17 cellular contexts compared by ENCODE assay signal in the genomic region with DNA sequence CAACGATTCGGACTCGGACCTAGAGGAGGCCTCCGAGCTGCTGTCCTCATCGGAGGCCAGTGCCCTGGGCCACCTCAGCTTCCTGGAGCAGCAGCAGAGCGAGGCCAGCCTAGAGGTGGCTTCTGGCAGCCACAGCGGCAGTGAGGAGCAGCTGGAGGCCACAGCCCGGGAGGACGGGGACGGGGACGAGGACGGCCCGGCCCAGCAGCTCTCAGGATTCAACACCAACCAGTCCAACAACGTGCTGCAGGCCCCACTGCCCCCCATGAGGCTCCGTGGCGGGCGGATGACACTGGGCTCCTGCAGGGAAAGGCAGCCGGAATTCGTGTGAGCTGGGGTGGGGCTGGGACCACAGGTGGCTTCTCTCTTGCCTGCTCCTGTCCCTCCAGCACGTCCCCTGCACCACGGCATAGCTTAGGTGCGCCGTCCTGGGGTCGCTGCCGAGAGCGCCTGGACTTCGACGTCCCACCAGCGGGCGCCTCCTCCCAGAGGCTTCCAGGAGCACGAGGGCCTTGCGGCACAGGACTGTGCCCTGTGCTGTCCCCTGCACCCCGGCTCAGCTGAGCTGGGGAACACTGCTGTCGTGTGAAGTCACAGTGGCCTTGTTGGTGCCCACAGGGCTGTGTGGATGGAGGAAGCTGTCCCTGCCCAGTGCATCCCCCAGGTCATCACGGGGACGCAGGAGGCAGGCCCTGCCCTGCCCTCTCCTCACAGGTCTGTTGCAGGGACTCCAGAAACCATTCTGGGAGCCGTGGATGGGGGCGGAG. TPM values are rescaled to one million over a fixed set of nuclear protein-coding genes. Genes with fewer than 3 reads are reported as not detected.
DNase-seq lines count a peak whose midpoint lies in the region; ATAC-seq and TF ChIP-seq lines count a peak whose summit lies in the region.
"Had no signal": no experiment of that assay in that cellular context is flagged by ENCODE, and none has a peak within 500 bp of the region (broad histone marks: within the 10 kb centered on the region; RNA-seq: fewer than 3 reads in every experiment).

No MANE protein-coding gene starts in this region.

- peak; percentile 7 for TF ChIP-seq POLR2A in GM18951 (IDR thresholded peaks at IDR 0.05; ENCODE audit: extremely low read depth, insufficient read depth, insufficient read length)

- in situ Hi-C loops in GM18951 (cut with MboI; ENCODE audit: low sequenced_read_pairs, unreplicated experiment): no loop called here

- H3K27ac Mint-ChIP-seq in T-helper 1 cell treated with Interleukin-12 subunit alpha and Interleukin-12 subunit beta and Interleukin-4 antibody, amounts not matched to agents 30 μg/mL and 1 μg/mL, for 36 hours: peak overlapping the region; percentile 77
- H3K27ac Mint-ChIP-seq in activated T-cell treated with anti-CD3 and anti-CD28 coated beads, Interleukin-2, amount 50 U/mL, for 72 hours: peak overlapping the region; percentile 88
- peak overlapping the region; percentile 66 to 74 for H3K27ac Mint-ChIP-seq in natural killer cell

- TF ChIP-seq CTCF in natural killer cell (IDR thresholded peaks at IDR 0.05): no peak

- peaks cover 26% of the 10 kb centered on the region for H3K36me3 Mint-ChIP-seq in T-helper 1 cell treated with Interleukin-12 subunit alpha and Interleukin-12 subunit beta and Interleukin-4 antibody, amounts not matched to agents 30 μg/mL and 1 μg/mL, for 36 hours (ENCODE audit: low read depth)
- peaks cover 10 to 20% of the 10 kb centered on the region in 2 donors for H3K36me3 Mint-ChIP-seq in activated T-cell treated with anti-CD3 and anti-CD28 coated beads, Interleukin-2, amount 50 U/mL, for 72 hours (ENCODE audit: insufficient read depth in 2 of 2)
- no peaks in the 10 kb centered on the region for H3K36me3 Mint-ChIP-seq in natural killer cell

- no peak for ATAC-seq in activated T-cell treated with anti-CD3 and anti-CD28 coated beads, Interleukin-2, amount 50 U/mL, for 72 hours (replicated peaks in 1 of 2)
- ATAC-seq in natural killer cell (no peak), GM19397 (IDR thresholded peaks at IDR 0.05; ENCODE audit: unreplicated experiment) (no peak)
- ATAC-seq: A549 had no signal

- H3K27me3 Mint-ChIP-seq in T-helper 1 cell treated with Interleukin-12 subunit alpha and Interleukin-12 subunit beta and Interleukin-4 antibody, amounts not matched to agents 30 μg/mL and 1 μg/mL, for 36 hours (ENCODE audit: low read depth): no peaks in the 10 kb centered on the region
- no peaks in the 10 kb centered on the region for H3K27me3 Mint-ChIP-seq in activated T-cell treated with anti-CD3 and anti-CD28 coated beads, Interleukin-2, amount 50 U/mL, for 72 hours (ENCODE audit: low read depth)
- no peaks in the 10 kb centered on the region for H3K27me3 Mint-ChIP-seq in natural killer cell (ENCODE audit: low read depth in 2 of 2)

- intact Hi-C loops in natural killer cell (cut with micrococcal nuclease): no loop called here

- no peak overlapping the region for H3K4me3 Mint-ChIP-seq in T-helper 1 cell treated with Interleukin-12 subunit alpha and Interleukin-12 subunit beta and Interleukin-4 antibody, amounts not matched to agents 30 μg/mL and 1 μg/mL, for 36 hours
- no peak overlapping the region for H3K4me3 Mint-ChIP-seq in activated T-cell treated with anti-CD3 and anti-CD28 coated beads, Interleukin-2, amount 50 U/mL, for 72 hours
- no peak overlapping the region for H3K4me3 Mint-ChIP-seq in natural killer cell

- peaks cover 22% of the 10 kb centered on the region for H3K4me1 Mint-ChIP-seq in T-helper 1 cell treated with Interleukin-12 subunit alpha and Interleukin-12 subunit beta and Interleukin-4 antibody, amounts not matched to agents 30 μg/mL and 1 μg/mL, for 36 hours (ENCODE audit: low read depth)
- H3K4me1 Mint-ChIP-seq in activated T-cell treated with anti-CD3 and anti-CD28 coated beads, Interleukin-2, amount 50 U/mL, for 72 hours (ENCODE audit: low read depth): peaks cover 39% of the 10 kb centered on the region
- peaks cover 19 to 34% of the 10 kb centered on the region in 2 donors for H3K4me1 Mint-ChIP-seq in natural killer cell

- H3K9me3 Mint-ChIP-seq in T-helper 1 cell treated with Interleukin-12 subunit alpha and Interleukin-12 subunit beta and Interleukin-4 antibody, amounts not matched to agents 30 μg/mL and 1 μg/mL, for 36 hours: no peaks in the 10 kb centered on the region
- H3K9me3 Mint-ChIP-seq in activated T-cell treated with anti-CD3 and anti-CD28 coated beads, Interleukin-2, amount 50 U/mL, for 72 hours: no peaks in the 10 kb centered on the region
- H3K9me3 Mint-ChIP-seq in natural killer cell: no peaks in the 10 kb centered on the region

- DNase-seq in T-helper 1 cell: no peak
- DNase-seq in activated T-cell treated with anti-CD3 and anti-CD28 coated beads, Interleukin-2, amount 50 U/mL, for 72 hours: no peak
- DNase-seq in natural killer cell: no peak
- no peak for DNase-seq in HCEC 1CT
- no peak for DNase-seq in medulla oblongata (ENCODE audit: extremely low spot score)
- DNase-seq: activated CD8-positive, alpha-beta memory T cell treated with anti-CD3 and anti-CD28 coated beads, Interleukin-2, amount 50 U/mL, for 4 hours; DMS153; foreskin melanocyte; KG1; mesenchymal stem cell; NCI-H187; NCI-H526; small intestine had no signal

RNA-seq across cellular contexts. Expression of a gene that starts 9.3 kb away (rescaled TPM):
- total RNA-seq in activated T-cell treated with anti-CD3 and anti-CD28 coated beads, Interleukin-2, amount 50 U/mL, for 72 hours: 100 to 1,000 TPM; 176 to 179 TPM
- 100 to 1,000 TPM in 1 of 3 donors, 10 to 100 TPM in 2; 77.3 to 105 (median 91.6) TPM for total RNA-seq in natural killer cell

RNA-seq across cellular contexts. Expression of a gene that starts 17.9 kb away (rescaled TPM):
- total RNA-seq in activated T-cell treated with anti-CD3 and anti-CD28 coated beads, Interleukin-2, amount 50 U/mL, for 72 hours: 100 to 1,000 TPM; 251 to 308 TPM
- 100 to 1,000 TPM; 108 to 126 (median 121) TPM for total RNA-seq in natural killer cell

RNA-seq across cellular contexts. Expression of a gene that starts 18.9 kb away (rescaled TPM):
- 100 to 1,000 TPM; 235 to 236 TPM for total RNA-seq in activated T-cell treated with anti-CD3 and anti-CD28 coated beads, Interleukin-2, amount 50 U/mL, for 72 hours
- 100 to 1,000 TPM; 535 to 601 (median 560) TPM for total RNA-seq in natural killer cell

RNA-seq across cellular contexts. Expression of a gene that starts 46.0 kb away (rescaled TPM):
- 10 to 100 TPM; 34.3 to 37.1 TPM for total RNA-seq in activated T-cell treated with anti-CD3 and anti-CD28 coated beads, Interleukin-2, amount 50 U/mL, for 72 hours
- total RNA-seq in natural killer cell: 100 to 1,000 TPM in 2 of 3 donors, 10 to 100 TPM in 1; 73.3 to 149 (median 121) TPM

RNA-seq across cellular contexts. Expression of a gene that starts 59.5 kb away (rescaled TPM):
- total RNA-seq in activated T-cell treated with anti-CD3 and anti-CD28 coated beads, Interleukin-2, amount 50 U/mL, for 72 hours: 100 to 1,000 TPM in 1 of 2 donors, 10 to 100 TPM in 1; 98.9 to 124 TPM
- total RNA-seq in natural killer cell: 100 to 1,000 TPM; 163 to 276 (median 179) TPM
